ENCODE assay signal across 17 cellular contexts in the genomic region with DNA sequence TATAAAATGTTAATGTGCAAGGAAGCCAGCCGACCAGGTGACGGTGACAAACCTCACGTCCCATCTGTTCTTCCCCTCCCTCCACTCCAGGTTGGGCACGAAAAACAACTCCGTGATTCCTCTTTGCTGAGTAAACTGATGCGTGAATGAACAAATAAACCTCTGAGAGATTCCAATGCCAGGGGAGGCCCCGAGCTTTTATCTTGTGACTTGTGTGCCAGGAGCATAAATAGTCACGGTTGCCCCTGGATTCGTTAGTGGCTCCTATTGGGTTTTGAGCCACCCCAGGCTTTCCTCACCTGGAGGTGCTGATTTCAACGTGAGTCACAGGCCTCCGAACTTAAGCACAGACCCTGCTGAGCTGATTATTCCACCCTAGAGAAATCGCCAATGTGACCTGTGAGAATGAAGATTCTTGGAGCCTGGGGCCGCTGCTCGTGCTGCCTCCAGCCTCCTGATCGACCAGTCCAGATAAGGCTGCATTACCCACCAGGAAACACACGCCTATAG.
A peak's percentile ranks its signal among the peaks of the same experiment; 100 is the strongest.
DNase-seq lines count a peak whose midpoint lies in the region; ATAC-seq, FAIRE-seq and TF ChIP-seq lines count a peak whose summit lies in the region.
"Had no signal": no experiment of that assay in that cellular context is flagged by ENCODE, and none has a peak within 500 bp of the region (broad histone marks: within the 10 kb centered on the region; RNA-seq: fewer than 3 reads in every experiment).

No MANE protein-coding gene starts in this region.

- H3K79me2 ChIP-seq in GM23338 (replicated peaks; ENCODE audit: insufficient read depth) (no peaks in the 10 kb centered on the region), keratinocyte (ENCODE audit: control insufficient read depth, insufficient read depth, low read length) (no peaks in the 10 kb centered on the region)

- DNase-seq in DMS53 (lab: John Stamatoyannopoulos, UW): peak; percentile 65
- DNase-seq in GM23338 (ENCODE audit: low spot score): peak; percentile 22
- peak; percentile 20 for DNase-seq in SK-N-DZ (ENCODE audit: low spot score)
- no peak for DNase-seq in keratinocyte (ENCODE audit: low read depth, low spot score)
- no peak for DNase-seq in NCI-H526 (lab: John Stamatoyannopoulos, UW)
- DNase-seq in dedifferentiated amniotic fluid mesenchymal stem cell (ENCODE audit: extremely low spot score): no peak
- DNase-seq in T-helper 1 cell: no peak
- DNase-seq: activated B cell treated with CpG ODN at 0.5 μM for 24 hours, amygdala, GDM1, glutamatergic neuron, ovary, tibial artery had no signal

- H3K9me1 ChIP-seq in keratinocyte (ENCODE audit: control insufficient read depth, extremely low read depth, insufficient read depth, low read length): no peaks in the 10 kb centered on the region

- H3K4me1 ChIP-seq in GM23338 (ENCODE audit: insufficient read depth) (peaks cover 11% of the 10 kb centered on the region), keratinocyte (ENCODE audit: control insufficient read depth, extremely low read depth, insufficient read depth, low read length) (peaks cover 14% of the 10 kb centered on the region)

- peaks cover 11% of the 10 kb centered on the region for H3K36me3 Mint-ChIP-seq in GM23338 (ENCODE audit: low read depth)

- no peak overlapping the region for H3K4me3 ChIP-seq in GM23338
- H3K4me3 ChIP-seq in keratinocyte (ENCODE audit: control insufficient read depth in 2 of 3, extremely low read depth in 1 of 3, insufficient read depth in 2 of 3, low read depth in 1 of 3, low read length in 3 of 3): no peak overlapping the region
- H3K4me3 ChIP-seq: ovary, tibial artery had no signal

- peaks cover 11% of the 10 kb centered on the region for H3K4me1 Mint-ChIP-seq in GM23338
- H3K4me1 Mint-ChIP-seq: activated B cell treated with CpG ODN at 0.5 μM for 24 hours; stimulated activated memory B cell treated with anti-CD40 and anti-IgM and Interleukin-4, amounts not matched to agents 10 μg/mL and 1 μg/mL and 100 μg/mL, for 72 hours had no signal

- H3K9me3 Mint-ChIP-seq in GM23338: peaks cover 19% of the 10 kb centered on the region

- H3F3A ChIP-seq in GM23338 (replicated peaks; ENCODE audit: low read depth): no peaks in the 10 kb centered on the region

- H2AFZ ChIP-seq in GM23338 (peak overlapping the region; percentile 38; the same call in 1 of the 2 replicates), keratinocyte (ENCODE audit: control insufficient read depth, low read length) (no peak overlapping the region)

- H3K27me3 ChIP-seq in GM23338 (ENCODE audit: insufficient read depth) (no peaks in the 10 kb centered on the region), keratinocyte (ENCODE audit: control insufficient read depth, extremely low read depth, insufficient read depth, low read length) (no peaks in the 10 kb centered on the region)
- H3K27me3 ChIP-seq: ovary had no signal

- H3K9me3 ChIP-seq in keratinocyte (ENCODE audit: control insufficient read depth, low read depth, low read length): no peaks in the 10 kb centered on the region
- H3K9me3 ChIP-seq: ovary had no signal

- ATAC-seq in GM23338 (peak; percentile 58), HG02610 (IDR thresholded peaks at IDR 0.05; ENCODE audit: unreplicated experiment) (no peak)
- ATAC-seq: esophagus mucosa; stimulated activated memory B cell treated with anti-CD40 and anti-IgM and Interleukin-4, amounts not matched to agents 10 μg/mL and 1 μg/mL and 100 μg/mL, for 72 hours had no signal

- H3K27me3 Mint-ChIP-seq in GM23338 (ENCODE audit: insufficient read depth, low read depth, poor library complexity): peaks cover 11% of the 10 kb centered on the region

- no peak overlapping the region for H3K4me3 Mint-ChIP-seq in GM23338
- H3K4me3 Mint-ChIP-seq: activated B cell treated with CpG ODN at 0.5 μM for 24 hours; dendritic cell treated with granulocyte-macrophage colony-stimulating factor and Interleukin-4, amounts not matched to agents 40 ng/mL and 50 ng/mL, for 4 days; stimulated activated memory B cell treated with anti-CD40 and anti-IgM and Interleukin-4, amounts not matched to agents 10 μg/mL and 1 μg/mL and 100 μg/mL, for 72 hours had no signal

- H4K20me1 ChIP-seq in GM23338 (replicated peaks; ENCODE audit: insufficient read depth): no peaks in the 10 kb centered on the region
- no peaks in the 10 kb centered on the region for H4K20me1 ChIP-seq in keratinocyte (ENCODE audit: control insufficient read depth, extremely low read depth, insufficient read depth, low read length)

- no peak overlapping the region for H3K27ac Mint-ChIP-seq in GM23338
- H3K27ac Mint-ChIP-seq: activated B cell treated with CpG ODN at 0.5 μM for 24 hours; dendritic cell treated with granulocyte-macrophage colony-stimulating factor and Interleukin-4, amounts not matched to agents 40 ng/mL and 50 ng/mL, for 4 days; stimulated activated memory B cell treated with anti-CD40 and anti-IgM and Interleukin-4, amounts not matched to agents 10 μg/mL and 1 μg/mL and 100 μg/mL, for 72 hours had no signal

- no peak for TF ChIP-seq CTCF in GM23338 (conservative IDR thresholded peaks at IDR 0.05; ENCODE audit: low read depth in 2 of 2)
- no peak for TF ChIP-seq CTCF in keratinocyte (optimal IDR thresholded peaks at IDR 0.05 in 1 of 3, IDR thresholded peaks at IDR 0.05 in 1 of 3, conservative IDR thresholded peaks at IDR 0.05 in 1 of 3; ENCODE audit: extremely low read depth in 1 of 3, insufficient read depth in 2 of 3, low read length in 3 of 3)

- no peak overlapping the region for H3K9ac ChIP-seq in keratinocyte (ENCODE audit: control insufficient read depth, extremely low read depth, insufficient read depth, low read length)

- H3K36me3 ChIP-seq in GM23338 (ENCODE audit: insufficient read depth) (no peaks in the 10 kb centered on the region), keratinocyte (ENCODE audit: control insufficient read depth in 2 of 2, extremely low read depth in 1 of 2, insufficient read depth in 2 of 2, low read length in 2 of 2) (no peaks in the 10 kb centered on the region)
- H3K36me3 ChIP-seq: ovary, tibial artery had no signal

- dilution Hi-C loops in keratinocyte (cut with MboI; ENCODE audit: extremely low pct_ligation_motif_present, low sequenced_read_pairs): no loop called here

- H3K27ac ChIP-seq in GM23338 (ENCODE audit: low read depth) (no peak overlapping the region), keratinocyte (ENCODE audit: control insufficient read depth, insufficient read depth, low read length) (no peak overlapping the region)
- H3K27ac ChIP-seq: ovary, tibial artery had no signal

- no peak for FAIRE-seq in keratinocyte (lab: Jason Lieb, UNC)

- H3K4me2 ChIP-seq in GM23338 (no peak overlapping the region), keratinocyte (ENCODE audit: control insufficient read depth, extremely low read depth, insufficient read depth, low read depth, low read length) (peak overlapping the region; percentile 51)

- no peaks in the 10 kb centered on the region for H3K9me2 ChIP-seq in GM23338 (ENCODE audit: insufficient read depth)

TF ChIP-seq in GM23338, 12 proteins besides CTCF, POLR2A, EP300 and RAD21 (continues in another document):
- TF ChIP-seq, protein P1, sequence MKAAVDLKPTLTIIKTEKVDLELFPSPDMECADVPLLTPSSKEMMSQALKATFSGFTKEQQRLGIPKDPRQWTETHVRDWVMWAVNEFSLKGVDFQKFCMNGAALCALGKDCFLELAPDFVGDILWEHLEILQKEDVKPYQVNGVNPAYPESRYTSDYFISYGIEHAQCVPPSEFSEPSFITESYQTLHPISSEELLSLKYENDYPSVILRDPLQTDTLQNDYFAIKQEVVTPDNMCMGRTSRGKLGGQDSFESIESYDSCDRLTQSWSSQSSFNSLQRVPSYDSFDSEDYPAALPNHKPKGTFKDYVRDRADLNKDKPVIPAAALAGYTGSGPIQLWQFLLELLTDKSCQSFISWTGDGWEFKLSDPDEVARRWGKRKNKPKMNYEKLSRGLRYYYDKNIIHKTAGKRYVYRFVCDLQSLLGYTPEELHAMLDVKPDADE (IDR thresholded peaks at IDR 0.05): no peak
- TF ChIP-seq ZNF331 (CRISPR knock-in tag; IDR thresholded peaks at IDR 0.05; ENCODE audit: low read depth): no peak
- no peak for TF ChIP-seq POLR2AphosphoS5 (IDR thresholded peaks at IDR 0.05; ENCODE audit: low read depth)
- TF ChIP-seq EZH2 (IDR thresholded peaks at IDR 0.05; ENCODE audit: low read depth, unreplicated experiment): no peak

Comparison
In these comparisons a context has a peak if more than half of its experiments do, and no peak if none do; other contexts are left out.
1. DNase-seq: peak in DMS53 (single experiment), GM23338 (single experiment) and SK-N-DZ (single experiment); none in keratinocyte (single experiment), NCI-H526 (0 of 2), dedifferentiated amniotic fluid mesenchymal stem cell (single experiment) and T-helper 1 cell (0 of 5).